ENCODE assay signal across 13 cellular contexts in genomic region chr2:165563468-165564225, GRCh38.
DNase-seq lines count a peak whose midpoint lies in the region; ATAC-seq, FAIRE-seq and TF ChIP-seq lines count a peak whose summit lies in the region.
"Had no signal": no experiment of that assay in that cellular context is flagged by ENCODE, and none has a peak within 500 bp of the region (broad histone marks: within the 10 kb centered on the region; RNA-seq: fewer than 3 reads in every experiment).

No MANE protein-coding gene starts in this region.

- DNase-seq in ACHN (peak; percentile 39), NCI-H146 treated with DMSO at 0.1 percent for 48 hours (lab: John Stamatoyannopoulos, UW; ENCODE audit: unreplicated experiment) (peak; percentile 19), H1 (ENCODE audit: low read depth in 1 of 2, low spot score in 2 of 2) (no peak), activated gamma-delta T cell treated with Interleukin-2 at 50 U/mL for 16 hours (no peak)
- DNase-seq in activated CD4-positive, CD25-positive, alpha-beta regulatory T cell (lab: John Stamatoyannopoulos, UW): no peak
- DNase-seq: colonic mucosa, mesenchymal stem cell had no signal

- H3K4me3 ChIP-seq in H1 (ENCODE audit: extremely low read depth in 1 of 4, insufficient read depth in 2 of 4, low read depth in 3 of 4, low read length in 4 of 4): no peak overlapping the region
- H3K4me3 ChIP-seq: colonic mucosa, gastroesophageal sphincter, skin epidermis had no signal

- H2BK12ac ChIP-seq in H1 (ENCODE audit: low read depth, low read length): no peak overlapping the region

- H4K91ac ChIP-seq in H1 (replicated peaks; ENCODE audit: insufficient read length, low read length): no peak overlapping the region

- ATAC-seq in GM18520 (IDR thresholded peaks at IDR 0.05; ENCODE audit: unreplicated experiment): no peak
- no peak for ATAC-seq in GM18505 (IDR thresholded peaks at IDR 0.05; ENCODE audit: unreplicated experiment)
- ATAC-seq: gastroesophageal sphincter had no signal

- H4K20me1 ChIP-seq in H1 (replicated peaks in 1 of 2; ENCODE audit: control insufficient read depth in 1 of 2, insufficient read depth in 2 of 2, low read length in 2 of 2): no peaks in the 10 kb centered on the region

- H2BK120ac ChIP-seq in H1 (replicated peaks; ENCODE audit: low read depth, low read length): no peak overlapping the region

- WGBS in H1 (ENCODE audit: extremely low coverage in 1 of 2, insufficient coverage in 1 of 2, insufficient read length in 1 of 2, insufficient replicate concordance in 2 of 2, low coverage in 1 of 2, low lambda C conversion rate in 2 of 2, missing lambda C conversion rate in 1 of 2), 2 experiments: 67% methylated on average over 6 of the region's 6 CpGs; no CpG with 5 or more reads in 1 of the 2 experiments

- H3K56ac ChIP-seq in H1 (replicated peaks; ENCODE audit: insufficient read length, low read depth, low read length): no peak overlapping the region

- no peak overlapping the region for H4K8ac ChIP-seq in H1 (ENCODE audit: extremely low read depth, insufficient read depth, low read length)

- H3K79me2 ChIP-seq in H1 (ENCODE audit: control insufficient read depth in 1 of 2, insufficient read depth in 2 of 2, low read length in 2 of 2): no peaks in the 10 kb centered on the region

- no peaks in the 10 kb centered on the region for H3K9me3 ChIP-seq in H1 (ENCODE audit: insufficient read depth in 2 of 2, low read depth in 1 of 2, low read length in 1 of 2)
- H3K9me3 ChIP-seq: Caco-2, colonic mucosa, gastroesophageal sphincter had no signal

- no peak for TF ChIP-seq EP300 in H1 (IDR thresholded peaks at IDR 0.05; ENCODE audit: borderline replicate concordance in 1 of 2, low read depth in 2 of 2, low read length in 2 of 2)

- H3K14ac ChIP-seq in H1 (ENCODE audit: insufficient read length): no peak overlapping the region

- no peak overlapping the region for H3K4me2 ChIP-seq in H1 (ENCODE audit: insufficient read depth in 1 of 2, low read depth in 2 of 2, low read length in 2 of 2)

- no peak overlapping the region for H2BK15ac ChIP-seq in H1 (ENCODE audit: low read length)

- H3K18ac ChIP-seq in H1 (ENCODE audit: extremely low read depth, low read length): no peak overlapping the region

- no peaks in the 10 kb centered on the region for H3K79me1 ChIP-seq in H1 (ENCODE audit: low read depth, low read length)

- H2AK5ac ChIP-seq in H1 (ENCODE audit: low read depth, low read length): no peak overlapping the region

- peak; percentile 82 for FAIRE-seq in H1 (lab: Jason Lieb, UNC)

- CTCF ChIA-PET in H1 (lab: Charles Lee; ENCODE audit: partially characterized antibody): interaction anchor here (0.6 to 6.0 kb wide), 27 partner anchors 8 to 547 kb away, joined by 3 to 69 read pairs (median 5); no protein-coding TSS in a partner anchor

- H3K27ac ChIP-seq in H1 (ENCODE audit: low read depth, low read length): no peak overlapping the region
- H3K27ac ChIP-seq: colonic mucosa, gastroesophageal sphincter, skin epidermis had no signal

- no peak overlapping the region for H3K23ac ChIP-seq in H1 (ENCODE audit: insufficient read length)

- H3K36me3 ChIP-seq in H1 (ENCODE audit: control insufficient read depth in 2 of 4, insufficient read depth in 4 of 4, low read length in 3 of 4): no peaks in the 10 kb centered on the region
- H3K36me3 ChIP-seq: colonic mucosa, gastroesophageal sphincter had no signal

- POLR2A ChIA-PET in H1 (lab: Charles Lee; ENCODE audit: partially characterized antibody): no interaction called here

- peak overlapping the region; percentile 49 for H3K4ac ChIP-seq in H1 (replicated peaks; ENCODE audit: insufficient read length, low read depth, low read length)

- peak; percentile 80 to 82 for TF ChIP-seq RAD21 in H1 (IDR thresholded peaks at IDR 0.05 in 1 of 2, conservative IDR thresholded peaks at IDR 0.05 in 1 of 2; ENCODE audit: low read depth in 2 of 2, low read length in 2 of 2)

- no peak overlapping the region for H2AFZ ChIP-seq in H1 (ENCODE audit: low read length)

- H3K27me3 ChIP-seq in H1 (replicated peaks in 1 of 4; ENCODE audit: control insufficient read depth in 3 of 4, extremely low read depth in 1 of 4, insufficient read depth in 3 of 4, low read length in 3 of 4): no peaks in the 10 kb centered on the region
- H3K27me3 ChIP-seq: colonic mucosa, gastroesophageal sphincter had no signal

- no peaks in the 10 kb centered on the region for H3K23me2 ChIP-seq in H1 (ENCODE audit: low read depth, low read length)

- H3K9ac ChIP-seq in H1 (replicated peaks in 1 of 4; ENCODE audit: extremely low read depth in 1 of 4, low read depth in 3 of 4, low read length in 3 of 4): no peak overlapping the region

- H4K5ac ChIP-seq in H1 (ENCODE audit: insufficient read length, low read depth, low read length): no peak overlapping the region

- H2BK20ac ChIP-seq in H1 (ENCODE audit: low read length): no peak overlapping the region

- no peak for TF ChIP-seq POLR2A in H1 (IDR thresholded peaks at IDR 0.05; ENCODE audit: control extremely low read depth in 1 of 2, low read depth in 2 of 2, low read length in 2 of 2)
- no peak for TF ChIP-seq POLR2A in GM18505 (IDR thresholded peaks at IDR 0.05; ENCODE audit: borderline replicate concordance, extremely low read depth, insufficient read depth, insufficient read length)

- H3K4me1 ChIP-seq in H1 (replicated peaks in 1 of 4; ENCODE audit: control insufficient read depth in 3 of 4, insufficient read depth in 4 of 4, low read length in 3 of 4): no peaks in the 10 kb centered on the region; a peak in 1 of 7 replicates
- H3K4me1 ChIP-seq: Caco-2, colonic mucosa, gastroesophageal sphincter had no signal

- no peak overlapping the region for H2BK5ac ChIP-seq in H1 (ENCODE audit: low read depth, low read length)

- in situ Hi-C loops in ACHN (cut with HindIII; ENCODE audit: low pct_ligation_motif_present, low pct_unique_long_range_greater_than_20kb, low sequenced_read_pairs): no loop called here

- TF ChIP-seq CTCF in GM12874 (IDR thresholded peaks at IDR 0.05; ENCODE audit: insufficient read depth, low read depth, low read length): peak; percentile 24; the same call in 1 of the 2 replicates
- peak; percentile 9 to 95 (median 72) for TF ChIP-seq CTCF in H1 (IDR thresholded peaks at IDR 0.05; ENCODE audit: control extremely low read depth in 1 of 3, insufficient read depth in 1 of 3, low read depth in 1 of 3, low read length in 3 of 3)

TF ChIP-seq in H1, 55 proteins besides CTCF, POLR2A, EP300 and RAD21:
- no peak for TF ChIP-seq BRCA1 (IDR thresholded peaks at IDR 0.05; ENCODE audit: low read depth, low read length)
- no peak for TF ChIP-seq SIN3A (conservative IDR thresholded peaks at IDR 0.05 in 1 of 2, IDR thresholded peaks at IDR 0.05 in 1 of 2; ENCODE audit: low read depth in 1 of 2, low read length in 2 of 2)
- no peak for TF ChIP-seq HDAC6 (IDR thresholded peaks at IDR 0.05; ENCODE audit: low read depth, low read length)
- no peak for TF ChIP-seq EZH2 (IDR thresholded peaks at IDR 0.05; ENCODE audit: low read depth, low read length, severe bottlenecking)
- TF ChIP-seq FOSL1 (IDR thresholded peaks at IDR 0.05; ENCODE audit: insufficient read depth, low read depth, low read length): no peak

Comparison
In these comparisons a context has a peak if more than half of its experiments do, and no peak if none do; other contexts are left out.
1. DNase-seq: peak in ACHN (single experiment) and NCI-H146 treated with DMSO at 0.1 percent for 48 hours (single experiment); none in H1 (0 of 2), activated gamma-delta T cell treated with Interleukin-2 at 50 U/mL for 16 hours (single experiment) and activated CD4-positive, CD25-positive, alpha-beta regulatory T cell (0 of 4).